1 cellular context compared by ENCODE assay signal in the genomic region with DNA sequence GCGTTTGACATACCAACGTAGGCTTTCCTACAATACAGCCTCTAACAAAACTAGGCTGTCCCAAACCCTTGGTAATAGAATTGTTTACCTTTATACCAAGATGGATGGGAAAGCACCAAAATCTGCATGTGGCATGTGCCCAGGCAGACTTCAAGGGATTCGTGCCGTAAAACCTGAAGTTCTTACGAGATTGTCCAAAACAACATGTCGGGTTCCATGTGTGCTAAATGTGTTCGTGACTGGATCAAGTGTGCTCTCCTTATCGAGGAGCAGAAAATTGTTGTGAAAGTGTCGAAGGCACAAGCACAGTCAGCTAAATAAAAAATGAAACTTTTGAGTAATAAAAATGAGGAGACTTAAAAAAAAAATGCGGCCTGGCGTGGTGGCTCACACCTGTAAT.
TF ChIP-seq lines count a peak whose summit lies in the region.

No MANE protein-coding gene starts in this region.

TF ChIP-seq in H1, 55 proteins besides CTCF, POLR2A, EP300 and RAD21:
- TF ChIP-seq CEBPB (IDR thresholded peaks at IDR 0.05; ENCODE audit: low read depth, low read length) = no peak
- TF ChIP-seq CHD2 (IDR thresholded peaks at IDR 0.05; ENCODE audit: low read length) = no peak
- peak; percentile 76 for TF ChIP-seq POLR2AphosphoS5 (IDR thresholded peaks at IDR 0.05; ENCODE audit: low read depth, low read length)
